8 cellular contexts compared by ENCODE assay signal in genomic region chr3:72447059-72447946, GRCh38. TPM values are rescaled to one million over a fixed set of nuclear protein-coding genes. Genes with fewer than 3 reads are reported as not detected.
A peak's percentile ranks its signal among the peaks of the same experiment; 100 is the strongest.
DNase-seq lines count a peak whose midpoint lies in the region; ATAC-seq and TF ChIP-seq lines count a peak whose summit lies in the region.

No MANE protein-coding gene starts in this region.

- peak overlapping the region; percentile 58 for H3K4me3 ChIP-seq in A673 (ENCODE audit: low read depth, low read length, poor library complexity, severe bottlenecking)

- POLR2A ChIA-PET in A673 (lab: Charles Lee; ENCODE audit: low non-redundant PET): no interaction called here

- no peaks in the 10 kb centered on the region for H3K27me3 ChIP-seq in A673 (replicated peaks; ENCODE audit: insufficient read depth, low read depth, low read length, poor library complexity)

- peak; percentile 85 for ATAC-seq in GM18520 (IDR thresholded peaks at IDR 0.05; ENCODE audit: unreplicated experiment)
- ATAC-seq in HG03045 (IDR thresholded peaks at IDR 0.05; ENCODE audit: unreplicated experiment): peak; percentile 90

- H3K9me3 ChIP-seq in A673 (ENCODE audit: low read depth, low read length, poor library complexity, severe bottlenecking): no peaks in the 10 kb centered on the region

- H3K4me1 ChIP-seq in A673 (ENCODE audit: insufficient read depth, low read length, poor library complexity, severe bottlenecking): no peaks in the 10 kb centered on the region

- intact Hi-C loops in A673 (cut with micrococcal nuclease; ENCODE audit: unreplicated experiment): loop anchor here (10.0 kb wide), 1 partner anchor 377 kb away; no protein-coding TSS in a partner anchor

- no peaks in the 10 kb centered on the region for H3K36me3 ChIP-seq in A673 (ENCODE audit: insufficient read depth, low read length, poor library complexity, severe bottlenecking)

- TF ChIP-seq CTCF in A673 (conservative IDR thresholded peaks at IDR 0.05; ENCODE audit: low read depth, low read length): no peak

- H3K27ac ChIP-seq in A673 (ENCODE audit: low read depth, low read length, poor library complexity, severe bottlenecking) (no peak overlapping the region), caudate nucleus (ENCODE audit: low read depth, low read length) (peak overlapping the region; percentile 78)

- no TSS peak for BruUV-seq in A673 (replicated peaks; lab: Mats Ljungman, UMichigan)

- CTCF ChIA-PET in A673 (lab: Charles Lee): no interaction called here

- peak; percentile 84 for DNase-seq in A673 (ENCODE audit: low spot score)
- DNase-seq in NCI-H2171 treated with DMSO at 0.1 percent for 48 hours (lab: John Stamatoyannopoulos, UW): peak; percentile 63
- peak; percentile 77 to 95 (median 86) for DNase-seq in activated CD4-positive, CD25-positive, alpha-beta regulatory T cell (lab: John Stamatoyannopoulos, UW)
- peak in 59 of 61 donors; percentile 22 to 93 (median 83) for DNase-seq in caudate nucleus (lab: John Stamatoyannopoulos, UW)
- peak; percentile 92 for DNase-seq in islet precursor cell
- DNase-seq in stimulated activated CD4-positive, alpha-beta T cell treated with anti-CD3 and anti-CD28 coated beads, Interleukin-12 subunit alpha, Interleukin-12 subunit beta, amount 100 ng/mL, for 24 hours (ENCODE audit: low read depth in 2 of 2): peak; percentile 79 to 86

RNA-seq across cellular contexts. Expression of gene RYBP, which starts 0.9 kb away (rescaled TPM):
- total RNA-seq in A673 (2021): 6.7 and 7.5 TPM in 2 replicates
